Comparison of ENCODE assay signal across 8 cellular contexts in genomic region chr6:75855047-75855446, GRCh38.
DNase-seq lines count a peak whose midpoint lies in the region; ATAC-seq, FAIRE-seq and TF ChIP-seq lines count a peak whose summit lies in the region.

No MANE protein-coding gene starts in this region.

- no peaks in the 10 kb centered on the region for H3K27me3 ChIP-seq in CD4-positive, CD25-positive, alpha-beta regulatory T cell (ENCODE audit: control insufficient read depth, insufficient read depth, low read length)
- no peaks in the 10 kb centered on the region for H3K27me3 ChIP-seq in brain microvascular endothelial cell (replicated peaks)

- peak in 2 of 3 donors; percentile 5 to 52 for DNase-seq in CD4-positive, CD25-positive, alpha-beta regulatory T cell
- DNase-seq in GM12891 (ENCODE audit: insufficient read length, low spot score) = no peak
- peak; percentile 27 for DNase-seq in NCI-H226
- peak; percentile 77 for DNase-seq in brain microvascular endothelial cell
- DNase-seq in lung microvascular endothelial cell (ENCODE audit: low read depth in 2 of 2) = peak; percentile 63 to 76
- DNase-seq in GDM1 (lab: John Stamatoyannopoulos, UW) = no peak

- TF ChIP-seq POLR2A in GM12891 (IDR thresholded peaks at IDR 0.05; ENCODE audit: low read depth, low read length) = no peak

- no peaks in the 10 kb centered on the region for H3K4me1 Mint-ChIP-seq in CD4-positive, CD25-positive, alpha-beta regulatory T cell

- H3K4me3 Mint-ChIP-seq in CD4-positive, CD25-positive, alpha-beta regulatory T cell = no peak overlapping the region

- in situ Hi-C loops in brain microvascular endothelial cell (cut with HindIII; ENCODE audit: low pct_ligation_motif_present, low sequenced_read_pairs) = no loop called here

- peaks cover 15% of the 10 kb centered on the region for H3K27me3 Mint-ChIP-seq in CD4-positive, CD25-positive, alpha-beta regulatory T cell

- no peak overlapping the region for H3K4me3 ChIP-seq in CD4-positive, CD25-positive, alpha-beta regulatory T cell (ENCODE audit: low read depth, low read length)
- H3K4me3 ChIP-seq in brain microvascular endothelial cell (ENCODE audit: low read depth, low read length) = no peak overlapping the region

- no peaks in the 10 kb centered on the region for H3K9me3 ChIP-seq in CD4-positive, CD25-positive, alpha-beta regulatory T cell (ENCODE audit: control insufficient read depth in 2 of 2, low read length in 2 of 2)

- H3K9me3 Mint-ChIP-seq in CD4-positive, CD25-positive, alpha-beta regulatory T cell = no peaks in the 10 kb centered on the region

- FAIRE-seq in GM12891 (lab: Jason Lieb, UNC) = peak; percentile 80

- peak; percentile 59 for TF ChIP-seq CTCF in brain microvascular endothelial cell (IDR thresholded peaks at IDR 0.05; ENCODE audit: low read depth, low read length, missing control alignments)

- ATAC-seq in CD4-positive, CD25-positive, alpha-beta regulatory T cell (ENCODE audit: low read depth in 2 of 2) = no peak
- no peak for ATAC-seq in HG02884 (IDR thresholded peaks at IDR 0.05; ENCODE audit: unreplicated experiment)
- ATAC-seq in HG03095 (IDR thresholded peaks at IDR 0.05; ENCODE audit: unreplicated experiment) = no peak

- no peak overlapping the region for H3K27ac Mint-ChIP-seq in CD4-positive, CD25-positive, alpha-beta regulatory T cell

- H3K27ac ChIP-seq in CD4-positive, CD25-positive, alpha-beta regulatory T cell (ENCODE audit: insufficient read depth, low read length, poor library complexity, severe bottlenecking) = no peak overlapping the region
- H3K27ac ChIP-seq in brain microvascular endothelial cell = no peak overlapping the region

- H3K36me3 Mint-ChIP-seq in CD4-positive, CD25-positive, alpha-beta regulatory T cell = no peaks in the 10 kb centered on the region

- H3K4me1 ChIP-seq in CD4-positive, CD25-positive, alpha-beta regulatory T cell (ENCODE audit: control insufficient read depth, insufficient read depth, low read length, poor library complexity, severe bottlenecking) = no peaks in the 10 kb centered on the region

- H3K36me3 ChIP-seq in CD4-positive, CD25-positive, alpha-beta regulatory T cell (ENCODE audit: control insufficient read depth, insufficient read depth, low read length) = no peaks in the 10 kb centered on the region
- H3K36me3 ChIP-seq in brain microvascular endothelial cell (replicated peaks) = no peaks in the 10 kb centered on the region

TF ChIP-seq in GM12891, 5 proteins besides CTCF, POLR2A, EP300 and RAD21:
- no peak for TF ChIP-seq SPI1 (IDR thresholded peaks at IDR 0.05; ENCODE audit: low read depth, low read length)
- TF ChIP-seq POLR2AphosphoS5 (IDR thresholded peaks at IDR 0.05; ENCODE audit: low read depth, low read length) = no peak
- TF ChIP-seq PAX5 (IDR thresholded peaks at IDR 0.05; ENCODE audit: insufficient read depth, low read length, severe bottlenecking) = no peak
- TF ChIP-seq POU2F2 (IDR thresholded peaks at IDR 0.05; ENCODE audit: low read depth, low read length) = no peak
- no peak for TF ChIP-seq TAF1 (IDR thresholded peaks at IDR 0.05; ENCODE audit: low read depth, low read length)
TF ChIP-seq in GM12891: peak in this region for 0.

Comparison
In these comparisons a context has a peak if more than half of its experiments do, and no peak if none do; other contexts are left out.
1. DNase-seq: peak in CD4-positive, CD25-positive, alpha-beta regulatory T cell (2 of 3), NCI-H226 (single experiment), brain microvascular endothelial cell (single experiment) and lung microvascular endothelial cell (2 of 2); none in GM12891 (single experiment) and GDM1 (single experiment).